18 cellular contexts compared by ENCODE assay signal in the genomic region with DNA sequence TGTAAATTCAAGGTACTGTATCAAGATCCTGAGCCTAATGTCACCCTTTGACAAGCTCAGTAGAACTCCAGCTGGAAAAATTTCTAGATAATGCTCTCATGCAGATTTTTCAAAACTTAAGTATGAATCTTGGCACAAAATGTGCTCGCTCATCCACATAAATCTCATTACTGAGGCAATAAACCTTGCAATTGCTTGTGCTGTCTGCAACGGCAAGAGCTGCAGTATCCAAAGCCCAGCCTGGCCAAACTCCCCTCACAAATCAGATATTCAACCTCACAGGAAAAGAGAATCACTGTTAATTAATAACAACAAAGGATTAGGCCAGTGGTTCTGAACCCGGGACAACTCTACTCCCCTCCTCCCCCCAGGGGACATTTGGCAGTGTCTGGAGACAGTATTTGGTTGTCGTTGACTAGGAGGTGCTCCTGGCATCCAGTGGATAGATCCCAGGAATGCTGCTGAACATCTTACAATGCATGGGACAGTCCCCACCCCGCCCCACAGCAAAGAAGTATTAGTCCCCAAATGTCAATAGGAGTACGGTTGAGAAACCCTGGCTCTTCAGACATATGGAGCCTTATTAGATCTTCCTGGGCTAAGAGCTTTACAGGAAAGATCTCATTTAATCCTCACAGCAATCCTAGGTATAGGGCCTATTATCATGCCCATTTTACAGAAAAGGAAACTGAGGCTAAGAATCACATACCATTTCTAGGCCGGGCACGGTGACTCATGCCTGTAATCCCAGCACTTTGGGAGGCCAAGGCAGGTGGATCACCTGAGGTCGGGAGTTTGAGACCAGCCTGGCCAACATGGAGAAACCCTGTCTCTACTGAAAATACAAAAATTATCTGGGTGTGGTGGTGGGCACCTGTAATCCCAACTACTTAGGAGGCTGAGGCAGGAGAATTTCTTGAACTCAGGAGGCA. TPM values are rescaled to one million over a fixed set of nuclear protein-coding genes. Genes with fewer than 3 reads are reported as not detected.
DNase-seq lines count a peak whose midpoint lies in the region; ATAC-seq and TF ChIP-seq lines count a peak whose summit lies in the region.
"Had no signal": no experiment of that assay in that cellular context is flagged by ENCODE, and none has a peak within 500 bp of the region (broad histone marks: within the 10 kb centered on the region; RNA-seq: fewer than 3 reads in every experiment).

No MANE protein-coding gene starts in this region.

- no peaks in the 10 kb centered on the region for H3K27me3 ChIP-seq in right atrium auricular region
- no peaks in the 10 kb centered on the region for H3K27me3 ChIP-seq in duodenal mucosa (ENCODE audit: control insufficient read depth in 1 of 2, insufficient read depth in 2 of 2, low read length in 2 of 2)
- H3K27me3 ChIP-seq: spleen had no signal

- H3K4me1 ChIP-seq in right atrium auricular region = peaks cover 0 to 7% of the 10 kb centered on the region in 2 donors
- H3K4me1 ChIP-seq in duodenal mucosa (ENCODE audit: control insufficient read depth in 1 of 2, insufficient read depth in 2 of 2, low read length in 2 of 2) = peaks cover 0 to 8% of the 10 kb centered on the region in 2 donors
- peaks cover 7% of the 10 kb centered on the region for H3K4me1 ChIP-seq in mucosa of descending colon (ENCODE audit: low read depth)
- H3K4me1 ChIP-seq: spleen had no signal

- peaks cover 0 to 4% (median 0%) of the 10 kb centered on the region in 3 donors for H3K27me3 Mint-ChIP-seq in CD14-positive monocyte (ENCODE audit: low read depth in 3 of 3)
- H3K27me3 Mint-ChIP-seq: activated naive CD4-positive, alpha-beta T cell treated with anti-CD3 and anti-CD28 coated beads, Interleukin-2, amount 50 U/mL, for 24 hours; T-helper 17 cell had no signal

- H3K4me1 Mint-ChIP-seq in CD14-positive monocyte = peaks cover 5% of the 10 kb centered on the region
- H3K4me1 Mint-ChIP-seq: activated naive CD4-positive, alpha-beta T cell treated with anti-CD3 and anti-CD28 coated beads, Interleukin-2, amount 50 U/mL, for 24 hours; immature natural killer cell; T-helper 17 cell had no signal

- H3K36me3 ChIP-seq in right atrium auricular region = no peaks in the 10 kb centered on the region
- H3K36me3 ChIP-seq in duodenal mucosa (ENCODE audit: control insufficient read depth in 1 of 2, insufficient read depth in 2 of 2, low read length in 2 of 2) = no peaks in the 10 kb centered on the region
- H3K36me3 ChIP-seq in mucosa of descending colon (ENCODE audit: low read depth) = no peaks in the 10 kb centered on the region
- H3K36me3 ChIP-seq: spleen had no signal

- H3K9me3 ChIP-seq in right atrium auricular region = no peaks in the 10 kb centered on the region
- no peaks in the 10 kb centered on the region for H3K9me3 ChIP-seq in duodenal mucosa (ENCODE audit: control insufficient read depth in 1 of 2, low read length in 2 of 2)
- no peaks in the 10 kb centered on the region for H3K9me3 ChIP-seq in mucosa of descending colon
- H3K9me3 ChIP-seq: spleen had no signal

- H3K27ac ChIP-seq in right atrium auricular region = no peak overlapping the region
- peak overlapping the region; percentile 1 for H3K27ac ChIP-seq in duodenal mucosa (ENCODE audit: low read depth, low read length)

- intact Hi-C loops in Right ventricle myocardium superior (cut with DNase I) = no loop called here
- intact Hi-C loops in mucosa of descending colon (cut with DNase I, micrococcal nuclease) = no loop called here
- intact Hi-C loops in CD14-positive monocyte (cut with micrococcal nuclease) = no loop called here

- peaks cover 0 to 4% of the 10 kb centered on the region in 2 donors for H3K36me3 Mint-ChIP-seq in CD14-positive monocyte
- H3K36me3 Mint-ChIP-seq: activated naive CD4-positive, alpha-beta T cell treated with anti-CD3 and anti-CD28 coated beads, Interleukin-2, amount 50 U/mL, for 24 hours; immature natural killer cell had no signal

- H3K4me3 Mint-ChIP-seq in CD14-positive monocyte = no peak overlapping the region
- H3K4me3 Mint-ChIP-seq: activated naive CD4-positive, alpha-beta T cell treated with anti-CD3 and anti-CD28 coated beads, Interleukin-2, amount 50 U/mL, for 24 hours; effector memory CD8-positive, alpha-beta T cell; immature natural killer cell; T-helper 17 cell had no signal

- no peak overlapping the region for H3K9ac ChIP-seq in duodenal mucosa (ENCODE audit: low read depth in 1 of 2, low read length in 2 of 2)

- peaks cover 0 to 5% (median 1%) of the 10 kb centered on the region in 7 donors for H3K9me3 Mint-ChIP-seq in CD14-positive monocyte
- H3K9me3 Mint-ChIP-seq: activated naive CD4-positive, alpha-beta T cell treated with anti-CD3 and anti-CD28 coated beads, Interleukin-2, amount 50 U/mL, for 24 hours; effector memory CD8-positive, alpha-beta T cell; immature natural killer cell had no signal

- no peak overlapping the region for H3K27ac Mint-ChIP-seq in CD14-positive monocyte
- H3K27ac Mint-ChIP-seq: effector memory CD8-positive, alpha-beta T cell; immature natural killer cell; T-helper 17 cell had no signal

- no peak overlapping the region for H3K4me3 ChIP-seq in right atrium auricular region
- no peak overlapping the region for H3K4me3 ChIP-seq in duodenal mucosa (ENCODE audit: low read depth in 1 of 2, low read length in 2 of 2)
- H3K4me3 ChIP-seq in mucosa of descending colon = no peak overlapping the region
- H3K4me3 ChIP-seq: spleen had no signal

- ATAC-seq in Right ventricle myocardium superior (ENCODE audit: poor library complexity) = peak; percentile 32
- ATAC-seq in mucosa of descending colon = peak; percentile 44
- no peak for ATAC-seq in HG03108 (IDR thresholded peaks at IDR 0.05; ENCODE audit: unreplicated experiment)
- ATAC-seq: activated CD4-positive, CD25-positive, alpha-beta regulatory T cell treated with anti-CD3 and anti-CD28 coated beads, Interleukin-2, amount 50 U/mL, for 24 hours; effector memory CD8-positive, alpha-beta T cell; T-helper 17 cell had no signal

- TF ChIP-seq CTCF in right atrium auricular region (IDR thresholded peaks at IDR 0.05) = no peak
- no peak for TF ChIP-seq CTCF in mucosa of descending colon (IDR thresholded peaks at IDR 0.05)
- TF ChIP-seq CTCF in CD14-positive monocyte (IDR thresholded peaks at IDR 0.05) = no peak

- DNase-seq in Right ventricle myocardium superior (no peak), right atrium auricular region (ENCODE audit: low spot score) (no peak), mucosa of descending colon (peak in 1 of 3 donors; percentile 27), SHP77 treated with DMSO at 0.1 percent for 48 hours (lab: John Stamatoyannopoulos, UW) (no peak), HCEC 1CT (no peak), CD14-positive monocyte (ENCODE audit: low spot score) (no peak)
- DNase-seq: caudate nucleus; effector memory CD8-positive, alpha-beta T cell; immature natural killer cell; KG1; NCI-H1417; stimulated activated naive CD4-positive, alpha-beta T cell treated with Interleukin-2 at 50 U/mL for 16 hours; T-helper 17 cell had no signal

RNA-seq across cellular contexts. Expression of gene CORO1C, which starts 19.4 kb away (rescaled TPM):
- total RNA-seq in Right ventricle myocardium superior = 69.1 TPM
- total RNA-seq in right atrium auricular region = 10 to 100 TPM; 59.6 to 70.7 TPM
- total RNA-seq in mucosa of descending colon = 100 to 1,000 TPM in 2 of 3 donors, 10 to 100 TPM in 1; 80.5 to 328 (median 123) TPM
- 100 to 1,000 TPM; 229 to 285 TPM for polyA plus RNA-seq in CD14-positive monocyte
